Comparison of ENCODE assay signal across 10 cellular contexts in genomic region chr2:237752761-237753165, GRCh38. TPM values are rescaled to one million over a fixed set of nuclear protein-coding genes. Genes with fewer than 3 reads are reported as not detected.
DNase-seq lines count a peak whose midpoint lies in the region; ATAC-seq and TF ChIP-seq lines count a peak whose summit lies in the region.
"Had no signal": no experiment of that assay in that cellular context is flagged by ENCODE, and none has a peak within 500 bp of the region (broad histone marks: within the 10 kb centered on the region; RNA-seq: fewer than 3 reads in every experiment).

No MANE protein-coding gene starts in this region.

- H3K4me3 ChIP-seq in brain microvascular endothelial cell (ENCODE audit: low read depth, low read length) = no peak overlapping the region

- ATAC-seq in GM18520 (IDR thresholded peaks at IDR 0.05; ENCODE audit: unreplicated experiment) = peak; percentile 86
- ATAC-seq in GM21447 (IDR thresholded peaks at IDR 0.05; ENCODE audit: unreplicated experiment) = peak; percentile 97
- peak; percentile 98 for ATAC-seq in HG03457 (IDR thresholded peaks at IDR 0.05; ENCODE audit: unreplicated experiment)
- ATAC-seq: Right ventricle myocardium inferior had no signal

- no peak for TF ChIP-seq CTCF in brain microvascular endothelial cell (IDR thresholded peaks at IDR 0.05; ENCODE audit: low read depth, low read length, missing control alignments)

- no peak overlapping the region for H3K27ac ChIP-seq in brain microvascular endothelial cell

- H3K27me3 ChIP-seq in brain microvascular endothelial cell (replicated peaks) = no peaks in the 10 kb centered on the region

- in situ Hi-C loops in brain microvascular endothelial cell (cut with HindIII; ENCODE audit: low pct_ligation_motif_present, low sequenced_read_pairs) = no loop called here
- in situ Hi-C loops in G401 (cut with HindIII; ENCODE audit: low sequenced_read_pairs) = no loop called here

- DNase-seq in medulla oblongata (ENCODE audit: extremely low spot score) (peak; percentile 30), brain microvascular endothelial cell (no peak), KG1 (lab: John Stamatoyannopoulos, UW) (no peak), superior temporal gyrus (ENCODE audit: extremely low spot score) (no peak), G401 (ENCODE audit: low spot score) (no peak)
- DNase-seq: GOT3 had no signal

- H3K36me3 ChIP-seq in brain microvascular endothelial cell (replicated peaks) = peaks cover 45% of the 10 kb centered on the region

RNA-seq across cellular contexts. Expression of gene RBM44, which starts 45.8 kb away (rescaled TPM):
- total RNA-seq in G401 (2014; rRNA removed; shearing (Covaris generic)) = 0.10 and 0.25 TPM in 2 replicates
